35 cellular contexts compared by ENCODE assay signal in genomic region chr6:118970866-118971265, GRCh38.
"Had no signal": no experiment of that assay in that cellular context is flagged by ENCODE, and none has a peak within 500 bp of the region (broad histone marks: within the 10 kb centered on the region; RNA-seq: fewer than 3 reads in every experiment).

No MANE protein-coding gene starts in this region.

- H3K36me3 ChIP-seq: MG63 had no signal

- H3K27me3 ChIP-seq: MG63 had no signal

- DNase-seq: MG63, MM.1S, MV-4-11, NCI-H1048, NCI-H1092, NCI-H1092 treated with DMSO at 0.1 percent for 48 hours, NCI-H1105 treated with DMSO at 0.1 percent for 48 hours, NCI-H1417, NCI-H1417 treated with DMSO at 0.1 percent for 48 hours, NCI-H1436, NCI-H1436 treated with DMSO at 0.1 percent for 48 hours, NCI-H146, NCI-H1694, NCI-H1694 treated with DMSO at 0.1 percent for 48 hours, NCI-H187, NCI-H187 treated with DMSO at 0.1 percent for 48 hours, NCI-H1930, NCI-H2029, NCI-H2029 treated with DMSO at 0.1 percent for 48 hours, NCI-H2081, NCI-H2081 treated with DMSO at 0.1 percent for 48 hours, NCI-H2107, NCI-H2171, NCI-H2171 treated with DMSO at 0.1 percent for 48 hours, NCI-H2227 treated with DMSO at 0.1 percent for 48 hours, NCI-H226, NCI-H345, NCI-H446, NCI-H446 treated with DMSO at 0.1 percent for 48 hours, NCI-H510A, NCI-H510A treated with DMSO at 0.1 percent for 48 hours, NCI-H524, NCI-H524 treated with DMSO at 0.1 percent for 48 hours, NCI-H526, NCI-H526 treated with DMSO at 0.1 percent for 48 hours had no signal

- H3K9me3 ChIP-seq: MG63 had no signal

- H3K4me3 ChIP-seq: MG63 had no signal
